Comparison of ENCODE assay signal across 34 cellular contexts in genomic region chr1:243885806-243886205, GRCh38.
"Had no signal": no experiment of that assay in that cellular context is flagged by ENCODE, and none has a peak within 500 bp of the region (broad histone marks: within the 10 kb centered on the region; RNA-seq: fewer than 3 reads in every experiment).

No MANE protein-coding gene starts in this region.

- H3K36me3 ChIP-seq: MG63 had no signal

- H3K9me3 ChIP-seq: MG63 had no signal

- H3K4me3 ChIP-seq: MG63 had no signal

- DNase-seq: Karpas-422, Kasumi-1, MG63, MM.1S, MV-4-11, NCI-H1048, NCI-H1092, NCI-H1092 treated with DMSO at 0.1 percent for 48 hours, NCI-H1105, NCI-H1105 treated with DMSO at 0.1 percent for 48 hours, NCI-H1417, NCI-H1417 treated with DMSO at 0.1 percent for 48 hours, NCI-H1436, NCI-H1436 treated with DMSO at 0.1 percent for 48 hours, NCI-H146, NCI-H1694, NCI-H1694 treated with DMSO at 0.1 percent for 48 hours, NCI-H187, NCI-H187 treated with DMSO at 0.1 percent for 48 hours, NCI-H1930, NCI-H2029, NCI-H2029 treated with DMSO at 0.1 percent for 48 hours, NCI-H2081, NCI-H2081 treated with DMSO at 0.1 percent for 48 hours, NCI-H2107, NCI-H2171, NCI-H2171 treated with DMSO at 0.1 percent for 48 hours, NCI-H2227 treated with DMSO at 0.1 percent for 48 hours, NCI-H226, NCI-H345, NCI-H446, NCI-H446 treated with DMSO at 0.1 percent for 48 hours, NCI-H510A, NCI-H510A treated with DMSO at 0.1 percent for 48 hours had no signal
